21 cellular contexts compared by ENCODE assay signal in the genomic region with DNA sequence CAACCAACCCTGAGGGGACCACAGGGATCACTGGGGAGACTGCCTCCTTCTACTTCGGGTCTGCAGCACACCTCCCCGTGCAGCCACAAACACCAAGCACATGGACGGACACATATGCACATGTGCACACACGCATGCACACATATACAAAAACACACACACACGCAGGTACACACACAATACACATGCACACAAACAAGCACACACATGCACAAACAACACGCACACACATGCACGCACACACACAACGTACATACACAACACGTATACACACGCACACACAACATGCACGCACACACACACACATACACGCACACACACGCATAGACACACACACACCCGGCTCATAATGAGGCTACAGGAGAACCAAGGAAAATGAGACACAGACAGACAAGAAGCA.
"Had no signal": no experiment of that assay in that cellular context is flagged by ENCODE, and none has a peak within 500 bp of the region (broad histone marks: within the 10 kb centered on the region; RNA-seq: fewer than 3 reads in every experiment).

No MANE protein-coding gene starts in this region.

- H3K27ac Mint-ChIP-seq: activated CD8-positive, alpha-beta T cell treated with anti-CD3 and anti-CD28 coated beads for 36 hours; activated naive CD4-positive, alpha-beta T cell treated with anti-CD3 and anti-CD28 coated beads for 36 hours; activated naive CD8-positive, alpha-beta T cell; T-helper 1 cell treated with Interleukin-12 subunit alpha and Interleukin-12 subunit beta and Interleukin-4 antibody, amounts not matched to agents 30 μg/mL and 1 μg/mL, for 36 hours had no signal

- H3K36me3 ChIP-seq: Peyer's patch, SJSA1 had no signal

- H3K27ac ChIP-seq: Peyer's patch, SJSA1 had no signal

- H3K27me3 ChIP-seq: MG63, Peyer's patch, SJSA1 had no signal

- H3K9me3 Mint-ChIP-seq: activated CD8-positive, alpha-beta T cell treated with anti-CD3 and anti-CD28 coated beads for 36 hours; activated naive CD4-positive, alpha-beta T cell treated with anti-CD3 and anti-CD28 coated beads for 36 hours; activated T-cell treated with anti-CD3 and anti-CD28 coated beads, Interleukin-2, amount 50 U/mL, for 4 hours; T-helper 1 cell treated with Interleukin-12 subunit alpha and Interleukin-12 subunit beta and Interleukin-4 antibody, amounts not matched to agents 30 μg/mL and 1 μg/mL, for 36 hours had no signal

- DNase-seq: activated CD4-positive, alpha-beta T cell treated with anti-CD3 and anti-CD28 coated beads for 4 hours; activated CD8-positive, alpha-beta T cell treated with anti-CD3 and anti-CD28 coated beads for 36 hours; activated gamma-delta T cell; activated naive CD4-positive, alpha-beta T cell treated with anti-CD3 and anti-CD28 coated beads for 36 hours; activated T-cell treated with anti-CD3 and anti-CD28 coated beads, Interleukin-2, amount 50 U/mL, for 4 hours; amygdala; cerebellar nuclear complex; MG63; NCI-H1105; NCI-H1436; NCI-H1694 treated with DMSO at 0.1 percent for 48 hours; NCI-H2081; NCI-H524; Peyer's patch; SHP77 had no signal

- ATAC-seq: activated CD4-positive, CD25-positive, alpha-beta regulatory T cell treated with anti-CD3 and anti-CD28 coated beads, Interleukin-2, amount 50 U/mL, for 24 hours; activated CD8-positive, alpha-beta T cell treated with anti-CD3 and anti-CD28 coated beads for 36 hours; activated T-cell treated with anti-CD3 and anti-CD28 coated beads, Interleukin-2, amount 50 U/mL, for 4 hours; SK-N-SH treated with all-trans-retinoic acid at 6 μM for 48 hours had no signal

- H3K27me3 Mint-ChIP-seq: activated CD8-positive, alpha-beta T cell treated with anti-CD3 and anti-CD28 coated beads for 36 hours; activated naive CD8-positive, alpha-beta T cell had no signal

- H3K9me3 ChIP-seq: MG63, Peyer's patch, SJSA1 had no signal

- H3K4me3 ChIP-seq: MG63, Peyer's patch, SJSA1 had no signal

- H3K4me3 Mint-ChIP-seq: activated CD8-positive, alpha-beta T cell treated with anti-CD3 and anti-CD28 coated beads for 36 hours; activated naive CD4-positive, alpha-beta T cell treated with anti-CD3 and anti-CD28 coated beads for 36 hours; activated naive CD8-positive, alpha-beta T cell; activated T-cell treated with anti-CD3 and anti-CD28 coated beads, Interleukin-2, amount 50 U/mL, for 4 hours; brain; T-helper 1 cell treated with Interleukin-12 subunit alpha and Interleukin-12 subunit beta and Interleukin-4 antibody, amounts not matched to agents 30 μg/mL and 1 μg/mL, for 36 hours had no signal

- H3K4me1 ChIP-seq: Peyer's patch, SJSA1 had no signal
